3 cellular contexts compared by ENCODE assay signal in the genomic region with DNA sequence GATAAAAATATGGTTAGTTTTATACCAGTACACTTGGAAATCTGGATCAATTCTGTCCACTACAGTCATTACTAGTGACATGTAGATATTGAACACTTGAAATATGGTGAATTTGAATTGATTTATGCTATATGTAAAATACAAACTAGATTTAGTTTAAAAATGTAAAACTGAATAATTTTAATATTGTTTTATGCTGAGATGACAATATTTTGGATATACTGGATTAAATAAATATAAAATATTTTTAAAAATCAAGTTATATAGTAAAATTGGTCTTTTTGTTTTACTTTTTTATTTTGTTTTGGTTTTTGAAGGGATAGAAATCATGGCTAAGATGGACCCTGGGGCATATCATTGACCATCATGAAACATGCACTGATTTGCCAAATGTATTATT.
DNase-seq lines count a peak whose midpoint lies in the region; ATAC-seq, FAIRE-seq and TF ChIP-seq lines count a peak whose summit lies in the region.
"Not testable (repeated sequence)": the region's sequence is repeated elsewhere in the genome, so short reads cannot be mapped to it uniquely, and the experiment has no call there.

No MANE protein-coding gene starts in this region.

- H3K9ac ChIP-seq in K562 (ENCODE audit: insufficient read depth in 1 of 2, low read depth in 2 of 2, low read length in 2 of 2) = not testable (repeated sequence)

- H3K27me3 ChIP-seq in K562 (ENCODE audit: control insufficient read depth in 2 of 2, insufficient read depth in 2 of 2, low read length in 2 of 2) = not testable (repeated sequence)

- H3K4me1 ChIP-seq in A549; K562 (replicated peaks in 1 of 2; ENCODE audit: control insufficient read depth in 2 of 2, insufficient read depth in 2 of 2, low read length in 2 of 2): not testable (repeated sequence)

- peak; percentile 6 for FAIRE-seq in A204.1 (lab: Jason Lieb, UNC)
- FAIRE-seq in A549 (lab: Jason Lieb, UNC); K562 (lab: Jason Lieb, UNC): not testable (repeated sequence)

- not testable (repeated sequence) for TF ChIP-seq CTCF in A549 (IDR thresholded peaks at IDR 0.05); K562 (IDR thresholded peaks at IDR 0.05 in 2 of 3, conservative IDR thresholded peaks at IDR 0.05 in 1 of 3; ENCODE audit: insufficient read depth in 2 of 3, low read depth in 1 of 3, low read length in 3 of 3)

- not testable (repeated sequence) for DNase-seq in A549 (ENCODE audit: low read depth in 1 of 2, low spot score in 1 of 2); K562 (ENCODE audit: extremely low read depth in 1 of 4, low spot score in 3 of 4)

- not testable (repeated sequence) for H3K4me3 ChIP-seq in A549, K562

- CTCF ChIA-PET in A549 (lab: Yijun Ruan, JAX); K562 (lab: Yijun Ruan, JAX; ENCODE audit: low intra/inter-chr PET ratio): not testable (repeated sequence)

- not testable (repeated sequence) for H3K9me3 ChIP-seq in A549; K562 (replicated peaks; ENCODE audit: control insufficient read depth, insufficient read depth, low read depth, low read length)

- not testable (repeated sequence) for H3K4me2 ChIP-seq in A549; K562 (ENCODE audit: insufficient read depth, low read length)

- not testable (repeated sequence) for H3K79me2 ChIP-seq in K562 (ENCODE audit: control insufficient read depth, insufficient read depth, low read length)

- not testable (repeated sequence) for H2AFZ ChIP-seq in K562 (ENCODE audit: low read depth, low read length)

- TF ChIP-seq RAD21 in A549 (conservative IDR thresholded peaks at IDR 0.05 in 1 of 2, IDR thresholded peaks at IDR 0.05 in 1 of 2); K562 (CRISPR knock-in tag; conservative IDR thresholded peaks at IDR 0.05 in 1 of 2, IDR thresholded peaks at IDR 0.05 in 1 of 2): not testable (repeated sequence)

- not testable (repeated sequence) for TF ChIP-seq POLR2A in A549 (IDR thresholded peaks at IDR 0.05; ENCODE audit: low read length); K562 (conservative IDR thresholded peaks at IDR 0.05)

- ATAC-seq in A549, K562: not testable (repeated sequence)

- H3K9me1 ChIP-seq in K562 (ENCODE audit: control insufficient read depth, insufficient read depth, low read length) = not testable (repeated sequence)

- BruUV-seq in K562 (replicated peaks; lab: Mats Ljungman, UMichigan) = not testable (repeated sequence)

- H4K20me1 ChIP-seq in K562 (replicated peaks; ENCODE audit: control insufficient read depth, insufficient read depth, low read length) = not testable (repeated sequence)

- in situ Hi-C loops in K562 (cut with MboI) = not testable (repeated sequence)

- H3K27ac ChIP-seq in A549; K562 (ENCODE audit: extremely low read depth, low read depth, low read length): not testable (repeated sequence)

- intact Hi-C loops in K562 (cut with micrococcal nuclease) = not testable (repeated sequence)

- POLR2A ChIA-PET in A549 (lab: Yijun Ruan, JAX); K562 (lab: Yijun Ruan, JAX): not testable (repeated sequence)

- H3K36me3 ChIP-seq in K562 (ENCODE audit: control insufficient read depth, insufficient read depth, low read length) = not testable (repeated sequence)

- not testable (repeated sequence) for TF ChIP-seq EP300 in A549 (IDR thresholded peaks at IDR 0.05); K562 (IDR thresholded peaks at IDR 0.05; ENCODE audit: low read length)

TF ChIP-seq in A549, 52 proteins besides CTCF, POLR2A, EP300 and RAD21:
- TF ChIP-seq MAFK (IDR thresholded peaks at IDR 0.05; ENCODE audit: partially characterized antibody) = peak; percentile 24

TF ChIP-seq in K562, 482 proteins besides CTCF, POLR2A, EP300 and RAD21:
- TF ChIP-seq ZNF316 (IDR thresholded peaks at IDR 0.05) (peak; percentile 86), MAFG (tag; conservative IDR thresholded peaks at IDR 0.05) (peak; percentile 23; the same call in 1 of the 2 replicates), C11orf30 (IDR thresholded peaks at IDR 0.05; ENCODE audit: low read depth) (peak; percentile 66)
